Comparison of ENCODE assay signal across 7 cellular contexts in genomic region chr3:50274371-50275104, GRCh38. TPM values are rescaled to one million over a fixed set of nuclear protein-coding genes. Genes with fewer than 3 reads are reported as not detected.
DNase-seq lines count a peak whose midpoint lies in the region; ATAC-seq, FAIRE-seq and TF ChIP-seq lines count a peak whose summit lies in the region.

No MANE protein-coding gene starts in this region.

- intact Hi-C loops in activated CD4-positive, alpha-beta T cell treated with anti-CD3 and anti-CD28 coated beads, Interleukin-2, amount 10 ng/mL, durations not matched to agents 24 days and 14 days (cut with micrococcal nuclease) = no loop called here

- peaks cover 39% of the 10 kb centered on the region for H3K27me3 Mint-ChIP-seq in activated CD4-positive, alpha-beta T cell treated with anti-CD3 and anti-CD28 coated beads, Interleukin-2, amount 10 ng/mL, durations not matched to agents 24 days and 14 days

- no peaks in the 10 kb centered on the region for H3K9me3 Mint-ChIP-seq in activated CD4-positive, alpha-beta T cell treated with anti-CD3 and anti-CD28 coated beads, Interleukin-2, amount 10 ng/mL, durations not matched to agents 24 days and 14 days
- H3K9me3 Mint-ChIP-seq in stimulated activated effector memory CD8-positive, alpha-beta T cell treated with anti-CD3 and anti-CD28 coated beads, Interleukin-12 subunit alpha, Interleukin-12 subunit beta, amount 100 ng/mL, for 72 hours = no peaks in the 10 kb centered on the region

- peak; percentile 85 for FAIRE-seq in GM12891 (lab: Jason Lieb, UNC)

- H3K4me3 Mint-ChIP-seq in activated CD4-positive, alpha-beta T cell treated with anti-CD3 and anti-CD28 coated beads, Interleukin-2, amount 10 ng/mL, durations not matched to agents 24 days and 14 days = peak overlapping the region; percentile 57
- peak overlapping the region; percentile 83 for H3K4me3 Mint-ChIP-seq in stimulated activated effector memory CD8-positive, alpha-beta T cell treated with anti-CD3 and anti-CD28 coated beads, Interleukin-12 subunit alpha, Interleukin-12 subunit beta, amount 100 ng/mL, for 72 hours

- H3K27ac Mint-ChIP-seq in activated CD4-positive, alpha-beta T cell treated with anti-CD3 and anti-CD28 coated beads, Interleukin-2, amount 10 ng/mL, durations not matched to agents 24 days and 14 days = peak overlapping the region; percentile 62
- peak overlapping the region; percentile 53 for H3K27ac Mint-ChIP-seq in stimulated activated effector memory CD8-positive, alpha-beta T cell treated with anti-CD3 and anti-CD28 coated beads, Interleukin-12 subunit alpha, Interleukin-12 subunit beta, amount 100 ng/mL, for 72 hours

- peak; percentile 43 for TF ChIP-seq CTCF in coronary artery (IDR thresholded peaks at IDR 0.05)

- no peak overlapping the region for H3K27ac ChIP-seq in coronary artery

- ATAC-seq in stimulated activated effector memory CD8-positive, alpha-beta T cell treated with anti-CD3 and anti-CD28 coated beads, Interleukin-12 subunit alpha, Interleukin-12 subunit beta, amount 100 ng/mL, for 72 hours = peak; percentile 46
- ATAC-seq in GM21515 (IDR thresholded peaks at IDR 0.05; ENCODE audit: unreplicated experiment) = no peak

- no peak for TF ChIP-seq POLR2A in GM12891 (IDR thresholded peaks at IDR 0.05; ENCODE audit: low read depth, low read length)

- DNase-seq in GM12891 (ENCODE audit: insufficient read length, low spot score) = peak; percentile 71
- DNase-seq in NCI-H2029 treated with DMSO at 0.1 percent for 48 hours (lab: John Stamatoyannopoulos, UW) = peak; percentile 3
- DNase-seq in activated CD4-positive, alpha-beta T cell treated with anti-CD3 and anti-CD28 coated beads, Interleukin-2, amount 10 ng/mL, durations not matched to agents 24 days and 14 days = peak; percentile 93
- DNase-seq in coronary artery (ENCODE audit: low spot score) = no peak
- peak; percentile 67 for DNase-seq in medulla oblongata (ENCODE audit: extremely low spot score)
- DNase-seq in stimulated activated effector memory CD8-positive, alpha-beta T cell treated with anti-CD3 and anti-CD28 coated beads, Interleukin-12 subunit alpha, Interleukin-12 subunit beta, amount 100 ng/mL, for 72 hours (ENCODE audit: low spot score in 2 of 2) = peak; percentile 70 to 89

- H3K4me3 ChIP-seq in coronary artery = no peak overlapping the region

- no peaks in the 10 kb centered on the region for H3K36me3 Mint-ChIP-seq in activated CD4-positive, alpha-beta T cell treated with anti-CD3 and anti-CD28 coated beads, Interleukin-2, amount 10 ng/mL, durations not matched to agents 24 days and 14 days (ENCODE audit: low read depth)
- peaks cover 6% of the 10 kb centered on the region for H3K36me3 Mint-ChIP-seq in stimulated activated effector memory CD8-positive, alpha-beta T cell treated with anti-CD3 and anti-CD28 coated beads, Interleukin-12 subunit alpha, Interleukin-12 subunit beta, amount 100 ng/mL, for 72 hours

- H3K4me1 Mint-ChIP-seq in activated CD4-positive, alpha-beta T cell treated with anti-CD3 and anti-CD28 coated beads, Interleukin-2, amount 10 ng/mL, durations not matched to agents 24 days and 14 days = peaks cover 28% of the 10 kb centered on the region
- H3K4me1 Mint-ChIP-seq in stimulated activated effector memory CD8-positive, alpha-beta T cell treated with anti-CD3 and anti-CD28 coated beads, Interleukin-12 subunit alpha, Interleukin-12 subunit beta, amount 100 ng/mL, for 72 hours = peaks cover 38% of the 10 kb centered on the region

TF ChIP-seq in GM12891, 5 proteins besides CTCF, POLR2A, EP300 and RAD21:
- TF ChIP-seq PAX5 (IDR thresholded peaks at IDR 0.05; ENCODE audit: insufficient read depth, low read length, severe bottlenecking) (no peak), TAF1 (IDR thresholded peaks at IDR 0.05; ENCODE audit: low read depth, low read length) (no peak), POLR2AphosphoS5 (IDR thresholded peaks at IDR 0.05; ENCODE audit: low read depth, low read length) (no peak), SPI1 (IDR thresholded peaks at IDR 0.05; ENCODE audit: low read depth, low read length) (no peak), POU2F2 (IDR thresholded peaks at IDR 0.05; ENCODE audit: low read depth, low read length) (no peak)
TF ChIP-seq in GM12891: peak in this region for 0.

RNA-seq across cellular contexts. Expression of gene LSMEM2, which starts 4.3 kb away (rescaled TPM):
- polyA plus RNA-seq in GM12891 (2012; ENCODE audit: low read depth, missing spikeins) = not detected
- total RNA-seq in activated CD4-positive, alpha-beta T cell treated with anti-CD3 and anti-CD28 coated beads, Interleukin-2, amount 10 ng/mL, durations not matched to agents 24 days and 14 days = not detected in 2 replicates

RNA-seq across cellular contexts. Expression of gene SEMA3B, which starts 5.6 kb away (rescaled TPM):
- 0.35 TPM for polyA plus RNA-seq in GM12891 (2012; ENCODE audit: low read depth, missing spikeins)
- 0.45 and 0.82 TPM in 2 replicates for total RNA-seq in activated CD4-positive, alpha-beta T cell treated with anti-CD3 and anti-CD28 coated beads, Interleukin-2, amount 10 ng/mL, durations not matched to agents 24 days and 14 days

RNA-seq across cellular contexts. Expression of gene IFRD2, which starts 17.7 kb away (rescaled TPM):
- 42.6 TPM for polyA plus RNA-seq in GM12891 (2012; ENCODE audit: low read depth, missing spikeins)
- 231 and 233 TPM in 2 replicates for total RNA-seq in activated CD4-positive, alpha-beta T cell treated with anti-CD3 and anti-CD28 coated beads, Interleukin-2, amount 10 ng/mL, durations not matched to agents 24 days and 14 days

RNA-seq across cellular contexts. Expression of gene HYAL3, which starts 24.7 kb away (rescaled TPM):
- 2.3 TPM for polyA plus RNA-seq in GM12891 (2012; ENCODE audit: low read depth, missing spikeins)
- total RNA-seq in activated CD4-positive, alpha-beta T cell treated with anti-CD3 and anti-CD28 coated beads, Interleukin-2, amount 10 ng/mL, durations not matched to agents 24 days and 14 days = 7.1 and 7.3 TPM in 2 replicates

RNA-seq across cellular contexts. Expression of gene NAA80, which starts 24.7 kb away (rescaled TPM):
- polyA plus RNA-seq in GM12891 (2012; ENCODE audit: low read depth, missing spikeins) = 9.3 TPM
- 17.3 and 20.0 TPM in 2 replicates for total RNA-seq in activated CD4-positive, alpha-beta T cell treated with anti-CD3 and anti-CD28 coated beads, Interleukin-2, amount 10 ng/mL, durations not matched to agents 24 days and 14 days
